Comparison of ENCODE assay signal across 20 cellular contexts in genomic region chr6:126344181-126344580, GRCh38. TPM values are rescaled to one million over a fixed set of nuclear protein-coding genes. Genes with fewer than 3 reads are reported as not detected.
A peak's percentile ranks its signal among the peaks of the same experiment; 100 is the strongest.
DNase-seq lines count a peak whose midpoint lies in the region; ATAC-seq, FAIRE-seq and TF ChIP-seq lines count a peak whose summit lies in the region.
"Had no signal": no experiment of that assay in that cellular context is flagged by ENCODE, and none has a peak within 500 bp of the region (broad histone marks: within the 10 kb centered on the region; RNA-seq: fewer than 3 reads in every experiment).

No MANE protein-coding gene starts in this region.

- no peak for DNase-seq in DND-41
- DNase-seq in NB4 (ENCODE audit: low read depth): no peak
- no peak for DNase-seq in keratinocyte (ENCODE audit: low read depth, low spot score)
- no peak for DNase-seq in osteoblast (ENCODE audit: insufficient read length, low spot score, missing footprints)
- no peak for DNase-seq in HCEC 1CT
- DNase-seq in SIG-M5 (lab: John Stamatoyannopoulos, UW): no peak
- DNase-seq in NCI-H524 treated with DMSO at 0.1 percent for 48 hours (lab: John Stamatoyannopoulos, UW): no peak
- DNase-seq in erythroblast (lab: John Stamatoyannopoulos, UW): no peak
- DNase-seq: CD4-positive, alpha-beta T cell; CD8-positive, alpha-beta memory T cell; DMS 273 treated with DMSO at 0.1 percent for 48 hours; DMS79; GM23248; H9; HFFc6 had no signal

- H3K9me1 ChIP-seq in keratinocyte (ENCODE audit: control insufficient read depth, extremely low read depth, insufficient read depth, low read length): no peaks in the 10 kb centered on the region

- no peak for TF ChIP-seq POLR2A in NB4 (IDR thresholded peaks at IDR 0.05; ENCODE audit: extremely low read depth, insufficient read length)
- no peak for TF ChIP-seq POLR2A in erythroblast (IDR thresholded peaks at IDR 0.05; ENCODE audit: low read length)

- H3K27ac ChIP-seq in DND-41 (ENCODE audit: low read length): no peak overlapping the region
- H3K27ac ChIP-seq in keratinocyte (ENCODE audit: control insufficient read depth, insufficient read depth, low read length): no peak overlapping the region
- H3K27ac ChIP-seq in osteoblast (ENCODE audit: low read depth, low read length): no peak overlapping the region
- H3K27ac ChIP-seq: 22Rv1; BLaER1 treated with 17β-estradiol and CSF1 and Interleukin-3, amounts not matched to agents 10 nM and 100 nM; GM23248 had no signal

- H3K36me3 ChIP-seq in DND-41 (ENCODE audit: insufficient read depth, low read length) (peaks cover 10% of the 10 kb centered on the region; the same call in 1 of the 2 replicates), keratinocyte (ENCODE audit: control insufficient read depth in 2 of 2, extremely low read depth in 1 of 2, insufficient read depth in 2 of 2, low read length in 2 of 2) (no peaks in the 10 kb centered on the region), osteoblast (ENCODE audit: insufficient read depth, low read length) (no peaks in the 10 kb centered on the region)

- H3K4me2 ChIP-seq in DND-41 (ENCODE audit: insufficient read depth, low read length) (peak overlapping the region; percentile 83; the same call in 1 of the 2 replicates), keratinocyte (ENCODE audit: control insufficient read depth, extremely low read depth, insufficient read depth, low read depth, low read length) (peak overlapping the region; percentile 18), osteoblast (ENCODE audit: insufficient read depth, low read length) (no peak overlapping the region)

- H3K9ac ChIP-seq in DND-41 (ENCODE audit: low read depth, low read length): no peak overlapping the region
- H3K9ac ChIP-seq in keratinocyte (ENCODE audit: control insufficient read depth, extremely low read depth, insufficient read depth, low read length): no peak overlapping the region
- H3K9ac ChIP-seq: BLaER1 treated with 17β-estradiol and CSF1 and Interleukin-3, amounts not matched to agents 10 nM and 100 nM; GM23248 had no signal

- no peaks in the 10 kb centered on the region for H3K9me3 ChIP-seq in DND-41 (ENCODE audit: insufficient read depth, low read length, severe bottlenecking)
- H3K9me3 ChIP-seq in keratinocyte (ENCODE audit: control insufficient read depth, low read depth, low read length): no peaks in the 10 kb centered on the region
- no peaks in the 10 kb centered on the region for H3K9me3 ChIP-seq in osteoblast (ENCODE audit: low read depth, low read length)
- H3K9me3 ChIP-seq: BLaER1 treated with 17β-estradiol and CSF1 and Interleukin-3, amounts not matched to agents 10 nM and 100 nM had no signal

- ATAC-seq in DND-41 (ENCODE audit: insufficient read depth, low read depth): no peak

- H3K4me3 ChIP-seq in DND-41 (ENCODE audit: low read depth in 1 of 2, low read length in 2 of 2) (no peak overlapping the region), NB4 (ENCODE audit: low read depth, low read length) (peak overlapping the region; percentile 8), keratinocyte (ENCODE audit: control insufficient read depth in 2 of 3, extremely low read depth in 1 of 3, insufficient read depth in 2 of 3, low read depth in 1 of 3, low read length in 3 of 3) (no peak overlapping the region), osteoblast (ENCODE audit: insufficient read depth, low read length) (no peak overlapping the region)
- H3K4me3 ChIP-seq: BLaER1 treated with 17β-estradiol and CSF1 and Interleukin-3, amounts not matched to agents 10 nM and 100 nM; GM23248 had no signal

- H4K20me1 ChIP-seq in DND-41 (ENCODE audit: insufficient read depth, low read length) (peaks cover 4% of the 10 kb centered on the region; the same call in 1 of the 2 replicates), keratinocyte (ENCODE audit: control insufficient read depth, extremely low read depth, insufficient read depth, low read length) (no peaks in the 10 kb centered on the region), osteoblast (ENCODE audit: insufficient read depth, low read length) (no peaks in the 10 kb centered on the region)

- dilution Hi-C loops in keratinocyte (cut with MboI; ENCODE audit: extremely low pct_ligation_motif_present, low sequenced_read_pairs): no loop called here

- H3K27me3 ChIP-seq in DND-41 (ENCODE audit: insufficient read depth, low read length, poor library complexity) (no peaks in the 10 kb centered on the region), keratinocyte (ENCODE audit: control insufficient read depth, extremely low read depth, insufficient read depth, low read length) (no peaks in the 10 kb centered on the region), osteoblast (ENCODE audit: insufficient read depth, low read length) (no peaks in the 10 kb centered on the region)
- H3K27me3 ChIP-seq: BLaER1 treated with 17β-estradiol and CSF1 and Interleukin-3, amounts not matched to agents 10 nM and 100 nM had no signal

- TF ChIP-seq CTCF in DND-41 (IDR thresholded peaks at IDR 0.05; ENCODE audit: borderline replicate concordance, extremely low read depth, low read length, poor library complexity, severe bottlenecking): no peak
- TF ChIP-seq CTCF in NB4 (IDR thresholded peaks at IDR 0.05; ENCODE audit: low read depth, low read length): no peak
- no peak for TF ChIP-seq CTCF in keratinocyte (optimal IDR thresholded peaks at IDR 0.05 in 1 of 3, IDR thresholded peaks at IDR 0.05 in 1 of 3, conservative IDR thresholded peaks at IDR 0.05 in 1 of 3; ENCODE audit: extremely low read depth in 1 of 3, insufficient read depth in 2 of 3, low read length in 3 of 3)
- no peak for TF ChIP-seq CTCF in osteoblast (IDR thresholded peaks at IDR 0.05; ENCODE audit: extremely low read depth, low read depth, low read length)

- no peak for FAIRE-seq in keratinocyte (lab: Jason Lieb, UNC)
- FAIRE-seq: A204.1, D721Med, G401.6 had no signal

- H3K4me1 ChIP-seq in DND-41 (ENCODE audit: insufficient read depth, low read length) (peaks cover 38% of the 10 kb centered on the region), keratinocyte (ENCODE audit: control insufficient read depth, extremely low read depth, insufficient read depth, low read length) (peaks cover 10% of the 10 kb centered on the region), osteoblast (ENCODE audit: insufficient read depth, low read length) (peaks cover 14% of the 10 kb centered on the region)

- H3K79me2 ChIP-seq in DND-41 (ENCODE audit: insufficient read depth, low read length) (peaks cover 63% of the 10 kb centered on the region), keratinocyte (ENCODE audit: control insufficient read depth, insufficient read depth, low read length) (peaks cover 37% of the 10 kb centered on the region), osteoblast (ENCODE audit: insufficient read depth, low read length) (peaks cover 35% of the 10 kb centered on the region)

- no peak overlapping the region for H2AFZ ChIP-seq in DND-41 (ENCODE audit: low read depth, low read length)
- H2AFZ ChIP-seq in keratinocyte (ENCODE audit: control insufficient read depth, low read length): no peak overlapping the region
- peak overlapping the region; percentile 8 for H2AFZ ChIP-seq in osteoblast (ENCODE audit: low read length)
- H2AFZ ChIP-seq: GM23248 had no signal

RNA-seq across cellular contexts. Expression of gene CENPW, which starts 4.3 kb away (rescaled TPM):
- polyA plus RNA-seq in keratinocyte: 3.7 to 20.9 TPM (median 14.5 TPM) in 3 replicates
- 8.2 TPM for polyA plus RNA-seq in keratinocyte (2011; ENCODE audit: low read depth)
- 6.7 and 8.8 TPM in 2 replicates for polyA plus RNA-seq in keratinocyte (2011; cell fraction: cytosol; rRNA removed)
- polyA plus RNA-seq in keratinocyte (2011; cell fraction: nucleus; rRNA removed): 2.5 and 3.3 TPM in 2 replicates
- 1.6 and 25.3 TPM in 2 replicates for polyA plus RNA-seq in keratinocyte (2012; ENCODE audit: low replicate concordance)
- 0.46 to 7.6 TPM in 2 of 3 replicates, not detected in the other for polyA minus RNA-seq in keratinocyte
- not detected for polyA minus RNA-seq in keratinocyte (2011; cell fraction: cytosol; rRNA and poly(A)+ RNA removed)
- 1.2 TPM in 1 of 2 replicates, not detected in the other for polyA minus RNA-seq in keratinocyte (2011; cell fraction: nucleus; rRNA and poly(A)+ RNA removed)
- 1.1 and 3.8 TPM in 2 replicates for total RNA-seq in osteoblast
